1 cellular context compared by ENCODE assay signal in genomic region chr2:11715987-11716652, GRCh38.
TF ChIP-seq lines count a peak whose summit lies in the region.

No MANE protein-coding gene starts in this region.

TF ChIP-seq in H1, 55 proteins besides CTCF, POLR2A, EP300 and RAD21:
- TF ChIP-seq SIX5 (IDR thresholded peaks at IDR 0.05; ENCODE audit: low read depth, low read length) (no peak), USF2 (IDR thresholded peaks at IDR 0.05; ENCODE audit: low read length) (no peak), CBX5 (IDR thresholded peaks at IDR 0.05; ENCODE audit: low read depth, low read length) (no peak), JUN (IDR thresholded peaks at IDR 0.05; ENCODE audit: low read depth, low read length) (no peak), TEAD4 (IDR thresholded peaks at IDR 0.05; ENCODE audit: low read depth, low read length) (no peak), ATF3 (IDR thresholded peaks at IDR 0.05; ENCODE audit: insufficient read depth, low read depth, low read length) (no peak), SP1 (IDR thresholded peaks at IDR 0.05; ENCODE audit: low read depth, low read length) (no peak), E2F6 (IDR thresholded peaks at IDR 0.05) (no peak)
